25 cellular contexts compared by ENCODE assay signal in genomic region chr4:2905544-2905943, GRCh38. TPM values are rescaled to one million over a fixed set of nuclear protein-coding genes. Genes with fewer than 3 reads are reported as not detected.
A peak's percentile ranks its signal among the peaks of the same experiment; 100 is the strongest.
DNase-seq lines count a peak whose midpoint lies in the region; ATAC-seq and TF ChIP-seq lines count a peak whose summit lies in the region.
"Had no signal": no experiment of that assay in that cellular context is flagged by ENCODE, and none has a peak within 500 bp of the region (broad histone marks: within the 10 kb centered on the region; RNA-seq: fewer than 3 reads in every experiment).

No MANE protein-coding gene starts in this region.

- no peaks in the 10 kb centered on the region for H3K27me3 ChIP-seq in testis
- H3K27me3 ChIP-seq: ascending aorta, MG63, SJCRH30 had no signal

- no peak overlapping the region for H3K4me3 Mint-ChIP-seq in activated naive CD4-positive, alpha-beta T cell treated with anti-CD3 and anti-CD28 coated beads, Interleukin-2, amount 10 ng/mL, durations not matched to agents 7 days and 5 days
- H3K4me3 Mint-ChIP-seq in activated naive CD4-positive, alpha-beta T cell treated with anti-CD3 and anti-CD28 coated beads for 36 hours = no peak overlapping the region
- H3K4me3 Mint-ChIP-seq in IgD-negative memory B cell = peak overlapping the region in 1 of 4 donors; percentile 8
- H3K4me3 Mint-ChIP-seq in effector memory CD8-positive, alpha-beta T cell = no peak overlapping the region
- H3K4me3 Mint-ChIP-seq in nephron progenitor cell = no peak overlapping the region
- H3K4me3 Mint-ChIP-seq: activated T-cell treated with anti-CD3 and anti-CD28 coated beads, Interleukin-2, amount 50 U/mL, for 4 hours had no signal

- TF ChIP-seq CTCF in nephron progenitor cell (IDR thresholded peaks at IDR 0.05) = no peak
- no peak for TF ChIP-seq CTCF in testis (IDR thresholded peaks at IDR 0.05)

- H3K9me3 Mint-ChIP-seq in activated naive CD4-positive, alpha-beta T cell treated with anti-CD3 and anti-CD28 coated beads, Interleukin-2, amount 10 ng/mL, durations not matched to agents 7 days and 5 days = no peaks in the 10 kb centered on the region
- no peaks in the 10 kb centered on the region for H3K9me3 Mint-ChIP-seq in activated naive CD4-positive, alpha-beta T cell treated with anti-CD3 and anti-CD28 coated beads for 36 hours
- no peaks in the 10 kb centered on the region for H3K9me3 Mint-ChIP-seq in IgD-negative memory B cell
- no peaks in the 10 kb centered on the region for H3K9me3 Mint-ChIP-seq in effector memory CD8-positive, alpha-beta T cell
- no peaks in the 10 kb centered on the region for H3K9me3 Mint-ChIP-seq in nephron progenitor cell
- H3K9me3 Mint-ChIP-seq: activated T-cell treated with anti-CD3 and anti-CD28 coated beads, Interleukin-2, amount 50 U/mL, for 4 hours had no signal

- H3K36me3 ChIP-seq in testis (ENCODE audit: low read depth, missing control alignments) = no peaks in the 10 kb centered on the region
- H3K36me3 ChIP-seq: MG63 had no signal

- H3K9me3 ChIP-seq in testis = no peaks in the 10 kb centered on the region
- H3K9me3 ChIP-seq: ascending aorta, left ventricle myocardium inferior, MG63, SJCRH30 had no signal

- DNase-seq in activated naive CD4-positive, alpha-beta T cell treated with anti-CD3 and anti-CD28 coated beads, Interleukin-2, amount 10 ng/mL, durations not matched to agents 7 days and 5 days = no peak
- no peak for DNase-seq in activated naive CD4-positive, alpha-beta T cell treated with anti-CD3 and anti-CD28 coated beads for 36 hours
- no peak for DNase-seq in effector memory CD8-positive, alpha-beta T cell
- DNase-seq in nephron progenitor cell (no peak), left lobe of liver (ENCODE audit: low spot score) (no peak), testis (no peak)
- DNase-seq: activated CD8-positive, alpha-beta memory T cell treated with anti-CD3 and anti-CD28 coated beads for 24 hours; activated naive CD4-positive, alpha-beta T cell treated with anti-CD3 and anti-CD28 coated beads, Interleukin-2, amount 50 U/mL, for 16 hours; activated T-cell treated with anti-CD3 and anti-CD28 coated beads, Interleukin-2, amount 50 U/mL, for 4 hours; effector CD4-positive, alpha-beta T cell; EL; left ventricle myocardium inferior; MG63; NCI-H1105 treated with DMSO at 0.1 percent for 48 hours; NCI-H1930; NCI-H2171 treated with DMSO at 0.1 percent for 48 hours; NCI-H510A; SJCRH30; stimulated activated CD4-positive, alpha-beta T cell treated with anti-CD3 and anti-CD28 coated beads, Interleukin-4, amount 100 ng/mL, for 1 hour; trophoblast cell had no signal

- WGBS in testis, 2 donors = 91 to 92% methylated on average over 13 of the region's 13 CpGs

- no peaks in the 10 kb centered on the region for H3K27me3 Mint-ChIP-seq in activated naive CD4-positive, alpha-beta T cell treated with anti-CD3 and anti-CD28 coated beads, Interleukin-2, amount 10 ng/mL, durations not matched to agents 7 days and 5 days
- no peaks in the 10 kb centered on the region for H3K27me3 Mint-ChIP-seq in activated naive CD4-positive, alpha-beta T cell treated with anti-CD3 and anti-CD28 coated beads for 36 hours (ENCODE audit: low read depth)
- H3K27me3 Mint-ChIP-seq in IgD-negative memory B cell = no peaks in the 10 kb centered on the region
- no peaks in the 10 kb centered on the region for H3K27me3 Mint-ChIP-seq in effector memory CD8-positive, alpha-beta T cell
- H3K27me3 Mint-ChIP-seq in nephron progenitor cell (ENCODE audit: low read depth, poor library complexity) = no peaks in the 10 kb centered on the region

- ATAC-seq in effector memory CD8-positive, alpha-beta T cell (replicated peaks) = no peak
- no peak for ATAC-seq in HG03442 (IDR thresholded peaks at IDR 0.05; ENCODE audit: unreplicated experiment)
- ATAC-seq in left lobe of liver = no peak
- ATAC-seq: activated T-cell treated with anti-CD3 and anti-CD28 coated beads, Interleukin-2, amount 50 U/mL, for 4 hours; GM12878 had no signal

- H3K4me1 ChIP-seq in testis = peaks cover 2% of the 10 kb centered on the region
- H3K4me1 ChIP-seq: ascending aorta, SJCRH30 had no signal

- no peak overlapping the region for H3K27ac ChIP-seq in testis
- H3K27ac ChIP-seq: ascending aorta, KMS-11, left ventricle myocardium inferior, SJCRH30 had no signal

- peak overlapping the region; percentile 76 for H3K27ac Mint-ChIP-seq in activated naive CD4-positive, alpha-beta T cell treated with anti-CD3 and anti-CD28 coated beads, Interleukin-2, amount 10 ng/mL, durations not matched to agents 7 days and 5 days
- no peak overlapping the region for H3K27ac Mint-ChIP-seq in activated naive CD4-positive, alpha-beta T cell treated with anti-CD3 and anti-CD28 coated beads for 36 hours
- H3K27ac Mint-ChIP-seq in IgD-negative memory B cell = peak overlapping the region; percentile 26 to 53 (median 43)
- peak overlapping the region; percentile 90 to 95 for H3K27ac Mint-ChIP-seq in effector memory CD8-positive, alpha-beta T cell
- H3K27ac Mint-ChIP-seq in nephron progenitor cell = peak overlapping the region; percentile 95

- no peak overlapping the region for H3K4me3 ChIP-seq in testis
- H3K4me3 ChIP-seq: ascending aorta, GM12878, left ventricle myocardium inferior, MG63, SJCRH30 had no signal

- no peak for TF ChIP-seq POLR2A in testis (IDR thresholded peaks at IDR 0.05)

- intact Hi-C loops in activated naive CD4-positive, alpha-beta T cell treated with anti-CD3 and anti-CD28 coated beads for 36 hours (cut with micrococcal nuclease) = no loop called here
- intact Hi-C loops in testis (cut with DNase I; ENCODE audit: low total_unique reads) = no loop called here

- H3K36me3 Mint-ChIP-seq in activated naive CD4-positive, alpha-beta T cell treated with anti-CD3 and anti-CD28 coated beads, Interleukin-2, amount 10 ng/mL, durations not matched to agents 7 days and 5 days = peaks cover 72% of the 10 kb centered on the region
- peaks cover 33% of the 10 kb centered on the region for H3K36me3 Mint-ChIP-seq in activated naive CD4-positive, alpha-beta T cell treated with anti-CD3 and anti-CD28 coated beads for 36 hours (ENCODE audit: low read depth)
- H3K36me3 Mint-ChIP-seq in IgD-negative memory B cell (peaks cover 7% of the 10 kb centered on the region), nephron progenitor cell (ENCODE audit: low read depth) (peaks cover 66% of the 10 kb centered on the region)
- H3K36me3 Mint-ChIP-seq in effector memory CD8-positive, alpha-beta T cell (ENCODE audit: insufficient read depth) = peaks cover 66% of the 10 kb centered on the region

- H3K4me1 Mint-ChIP-seq in activated naive CD4-positive, alpha-beta T cell treated with anti-CD3 and anti-CD28 coated beads, Interleukin-2, amount 10 ng/mL, durations not matched to agents 7 days and 5 days = peaks cover 21% of the 10 kb centered on the region
- H3K4me1 Mint-ChIP-seq in activated naive CD4-positive, alpha-beta T cell treated with anti-CD3 and anti-CD28 coated beads for 36 hours (ENCODE audit: low read depth) = peaks cover 22% of the 10 kb centered on the region
- H3K4me1 Mint-ChIP-seq in IgD-negative memory B cell = peaks cover 8 to 9% (median 9%) of the 10 kb centered on the region in 3 donors
- peaks cover 25 to 31% of the 10 kb centered on the region in 2 donors for H3K4me1 Mint-ChIP-seq in effector memory CD8-positive, alpha-beta T cell (ENCODE audit: low read depth in 2 of 2)
- no peaks in the 10 kb centered on the region for H3K4me1 Mint-ChIP-seq in nephron progenitor cell

- CTCF ChIA-PET in activated naive CD4-positive, alpha-beta T cell treated with anti-CD3 and anti-CD28 coated beads, Interleukin-2, amount 10 ng/mL, durations not matched to agents 7 days and 5 days (lab: Charles Lee) = interaction anchor here (1.4 kb wide), 1 partner anchor 142 kb away, joined by 3 read pairs; no protein-coding TSS in a partner anchor
- CTCF ChIA-PET in activated naive CD4-positive, alpha-beta T cell treated with anti-CD3 and anti-CD28 coated beads for 36 hours (lab: Charles Lee) = interaction anchor here (1.9 kb wide), 1 partner anchor 142 kb away, joined by 5 read pairs; no protein-coding TSS in a partner anchor

RNA-seq across cellular contexts. Expression of gene NOP14, which starts 57.7 kb away (rescaled TPM):
- 10 to 100 TPM; 48.3 to 55.1 TPM for total RNA-seq in activated naive CD4-positive, alpha-beta T cell treated with anti-CD3 and anti-CD28 coated beads for 36 hours
- polyA plus RNA-seq in IgD-negative memory B cell (18.9 TPM), testis (ENCODE audit: insufficient read depth, low read depth, low replicate concordance) (15.0 TPM)
- total RNA-seq in left lobe of liver (18.7 TPM), testis (10 to 100 TPM; 17.4 to 25.4 TPM)

RNA-seq across cellular contexts. Expression of gene GRK4, which starts 57.8 kb away (rescaled TPM):
- total RNA-seq in activated naive CD4-positive, alpha-beta T cell treated with anti-CD3 and anti-CD28 coated beads for 36 hours = 1 to 10 TPM; 1.3 to 2.1 TPM
- polyA plus RNA-seq in IgD-negative memory B cell = 0.99 TPM
- 3.2 TPM for total RNA-seq in left lobe of liver
- total RNA-seq in testis = 10 to 100 TPM; 33.8 to 73.0 TPM
- polyA plus RNA-seq in testis (ENCODE audit: insufficient read depth, low read depth, low replicate concordance) = 106 TPM
